In genomic region chr2:134372611-134373131, GRCh38 we compare ENCODE assay signal across 9 cellular contexts.
DNase-seq lines count a peak whose midpoint lies in the region; ATAC-seq, FAIRE-seq and TF ChIP-seq lines count a peak whose summit lies in the region.
"Had no signal": no experiment of that assay in that cellular context is flagged by ENCODE, and none has a peak within 500 bp of the region (broad histone marks: within the 10 kb centered on the region; RNA-seq: fewer than 3 reads in every experiment).

No MANE protein-coding gene starts in this region.

- no peak for ATAC-seq in CD8-positive, alpha-beta T cell
- ATAC-seq: activated CD8-positive, alpha-beta T cell treated with anti-CD3 and anti-CD28 coated beads, Interleukin-2, amount 10 ng/mL, durations not matched to agents 7 days and 5 days had no signal

- POLR2A ChIA-PET in CD8-positive, alpha-beta T cell (lab: Charles Lee): no interaction called here

- no peaks in the 10 kb centered on the region for H3K9me3 Mint-ChIP-seq in CD8-positive, alpha-beta T cell

- no peaks in the 10 kb centered on the region for H3K9me3 ChIP-seq in CD8-positive, alpha-beta T cell (ENCODE audit: low read length)
- H3K9me3 ChIP-seq in esophagus squamous epithelium: no peaks in the 10 kb centered on the region

- no peaks in the 10 kb centered on the region for H3K27me3 ChIP-seq in CD8-positive, alpha-beta T cell (ENCODE audit: insufficient read depth, low read length)
- no peaks in the 10 kb centered on the region for H3K27me3 ChIP-seq in esophagus squamous epithelium

- FAIRE-seq in GM12891 (lab: Jason Lieb, UNC): no peak

- DNase-seq in CD8-positive, alpha-beta T cell: no peak
- peak; percentile 84 for DNase-seq in NCI-H69 (lab: John Stamatoyannopoulos, UW)
- DNase-seq in fibroblast of gingiva (ENCODE audit: low read depth): peak; percentile 85
- peak; percentile 55 for DNase-seq in non-pigmented ciliary epithelial cell (ENCODE audit: low read depth)
- DNase-seq in NCI-H187 treated with DMSO at 0.1 percent for 48 hours (lab: John Stamatoyannopoulos, UW): no peak
- no peak for DNase-seq in T-helper 1 cell
- no peak for DNase-seq in GM12891 (ENCODE audit: insufficient read length, low spot score)
- no peak for DNase-seq in esophagus squamous epithelium (lab: John Stamatoyannopoulos, UW)
- DNase-seq: activated CD8-positive, alpha-beta T cell treated with anti-CD3 and anti-CD28 coated beads, Interleukin-2, amount 10 ng/mL, durations not matched to agents 7 days and 5 days had no signal

- intact Hi-C loops in CD8-positive, alpha-beta T cell (cut with DNase I, micrococcal nuclease): no loop called here
- intact Hi-C loops in esophagus squamous epithelium (cut with DNase I): no loop called here

- H3K4me1 Mint-ChIP-seq in CD8-positive, alpha-beta T cell (ENCODE audit: low read depth): peaks cover 15% of the 10 kb centered on the region

- no peak overlapping the region for H3K4me3 ChIP-seq in CD8-positive, alpha-beta T cell (ENCODE audit: low read depth, low read length)
- H3K4me3 ChIP-seq in esophagus squamous epithelium: no peak overlapping the region

- no peak overlapping the region for H3K27ac ChIP-seq in CD8-positive, alpha-beta T cell (ENCODE audit: low read depth, low read length)
- peak overlapping the region in 2 of 4 donors; percentile 40 to 45 for H3K27ac ChIP-seq in esophagus squamous epithelium

- peaks cover 67% of the 10 kb centered on the region for H3K36me3 Mint-ChIP-seq in CD8-positive, alpha-beta T cell

- H3K4me3 Mint-ChIP-seq in CD8-positive, alpha-beta T cell: no peak overlapping the region
- H3K4me3 Mint-ChIP-seq: activated CD8-positive, alpha-beta T cell treated with anti-CD3 and anti-CD28 coated beads, Interleukin-2, amount 10 ng/mL, durations not matched to agents 7 days and 5 days had no signal

- TF ChIP-seq POLR2A in GM12891 (IDR thresholded peaks at IDR 0.05; ENCODE audit: low read depth, low read length) (no peak), esophagus squamous epithelium (IDR thresholded peaks at IDR 0.05) (no peak)

- CTCF ChIA-PET in CD8-positive, alpha-beta T cell (lab: Charles Lee): interaction anchor here (1.1 to 1.7 kb wide), 2 partner anchors 17 to 254 kb away, joined by 4 to 6 read pairs; no protein-coding TSS in a partner anchor

- no peaks in the 10 kb centered on the region for H3K27me3 Mint-ChIP-seq in CD8-positive, alpha-beta T cell (ENCODE audit: low read depth)

- peak overlapping the region; percentile 11 for H3K27ac Mint-ChIP-seq in CD8-positive, alpha-beta T cell
- H3K27ac Mint-ChIP-seq: activated CD8-positive, alpha-beta T cell treated with anti-CD3 and anti-CD28 coated beads, Interleukin-2, amount 10 ng/mL, durations not matched to agents 7 days and 5 days had no signal

- H3K36me3 ChIP-seq in CD8-positive, alpha-beta T cell (ENCODE audit: insufficient read depth, low read length): no peaks in the 10 kb centered on the region
- peaks cover 0 to 9% (median 0%) of the 10 kb centered on the region in 3 donors for H3K36me3 ChIP-seq in esophagus squamous epithelium

- 48 to 55% methylated on average over 7 of the region's 7 CpGs for WGBS in esophagus squamous epithelium, 2 donors

- no peak for TF ChIP-seq CTCF in CD8-positive, alpha-beta T cell (IDR thresholded peaks at IDR 0.05)
- TF ChIP-seq CTCF in esophagus squamous epithelium (IDR thresholded peaks at IDR 0.05): no peak

- peaks cover 7% of the 10 kb centered on the region for H3K4me1 ChIP-seq in CD8-positive, alpha-beta T cell (ENCODE audit: insufficient read depth, low read length)
- H3K4me1 ChIP-seq in esophagus squamous epithelium: peaks cover 4 to 59% (median 15%) of the 10 kb centered on the region in 3 donors

TF ChIP-seq in GM12891, 5 proteins besides CTCF, POLR2A, EP300 and RAD21:
- no peak for TF ChIP-seq PAX5 (IDR thresholded peaks at IDR 0.05; ENCODE audit: insufficient read depth, low read length, severe bottlenecking)
- no peak for TF ChIP-seq TAF1 (IDR thresholded peaks at IDR 0.05; ENCODE audit: low read depth, low read length)
- TF ChIP-seq POLR2AphosphoS5 (IDR thresholded peaks at IDR 0.05; ENCODE audit: low read depth, low read length): no peak
- no peak for TF ChIP-seq SPI1 (IDR thresholded peaks at IDR 0.05; ENCODE audit: low read depth, low read length)
- no peak for TF ChIP-seq POU2F2 (IDR thresholded peaks at IDR 0.05; ENCODE audit: low read depth, low read length)

Comparison
In these comparisons a context has a peak if more than half of its experiments do, and no peak if none do; other contexts are left out.
1. DNase-seq: peak in NCI-H69 (single experiment), fibroblast of gingiva (single experiment) and non-pigmented ciliary epithelial cell (single experiment); none in CD8-positive, alpha-beta T cell (0 of 7), NCI-H187 treated with DMSO at 0.1 percent for 48 hours (single experiment), T-helper 1 cell (0 of 5), GM12891 (single experiment) and esophagus squamous epithelium (single experiment).